In the genomic region with DNA sequence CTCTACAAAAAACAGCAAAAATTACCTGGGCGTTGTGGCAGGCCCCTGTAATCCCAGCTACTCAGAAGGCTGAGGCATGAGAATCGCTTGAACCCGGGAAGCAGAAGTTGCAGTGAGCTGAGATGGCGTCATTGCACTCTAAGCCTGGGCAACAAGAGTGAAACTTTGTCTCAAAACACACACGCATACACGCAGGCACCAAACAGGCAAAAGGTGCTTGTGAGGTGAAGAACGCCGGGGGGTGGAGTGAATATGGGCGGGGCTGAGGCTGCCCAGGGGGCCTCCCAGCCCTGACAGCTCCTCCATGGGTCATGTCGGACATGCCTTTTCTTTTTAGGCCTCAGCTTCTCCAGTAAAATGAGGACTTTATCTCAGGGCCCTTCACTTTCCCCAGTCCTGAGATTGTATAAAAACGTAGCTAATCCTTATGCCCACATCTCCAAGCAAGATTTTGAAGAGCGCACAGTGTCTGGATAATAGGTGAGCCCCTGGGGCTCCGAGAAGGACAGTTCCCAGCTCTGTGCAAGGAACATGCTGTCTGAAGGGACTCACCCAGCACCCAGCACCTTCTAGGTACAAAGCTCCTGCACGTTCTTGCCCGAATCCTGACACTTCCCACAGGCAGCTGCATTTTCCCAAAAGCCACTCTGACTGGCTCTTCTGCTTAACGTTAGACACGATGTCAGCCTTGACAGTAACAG, we compare ENCODE assay signal across 17 cellular contexts.
DNase-seq lines count a peak whose midpoint lies in the region; ATAC-seq and TF ChIP-seq lines count a peak whose summit lies in the region.
"Had no signal": no experiment of that assay in that cellular context is flagged by ENCODE, and none has a peak within 500 bp of the region (broad histone marks: within the 10 kb centered on the region; RNA-seq: fewer than 3 reads in every experiment).

No MANE protein-coding gene starts in this region.

- intact Hi-C loops in aorta (cut with DNase I) = no loop called here

- H3K27me3 ChIP-seq in cardiac muscle cell = no peaks in the 10 kb centered on the region
- H3K27me3 ChIP-seq in right atrium auricular region = no peaks in the 10 kb centered on the region
- no peaks in the 10 kb centered on the region for H3K27me3 ChIP-seq in endodermal cell (ENCODE audit: control insufficient read depth, insufficient read depth, low read length, poor library complexity, severe bottlenecking)
- H3K27me3 ChIP-seq in aorta (ENCODE audit: control insufficient read depth in 1 of 2, insufficient read depth in 2 of 2, low read length in 1 of 2) = no peaks in the 10 kb centered on the region

- H3K9me3 Mint-ChIP-seq in endodermal cell (no peaks in the 10 kb centered on the region), nephron (no peaks in the 10 kb centered on the region)
- H3K9me3 Mint-ChIP-seq: CD4-positive, alpha-beta memory T cell had no signal

- peak overlapping the region; percentile 82 for H3K27ac ChIP-seq in cardiac muscle cell
- no peak overlapping the region for H3K27ac ChIP-seq in right atrium auricular region
- peak overlapping the region; percentile 8 for H3K27ac ChIP-seq in endodermal cell (ENCODE audit: low read depth, low read length)
- no peak overlapping the region for H3K27ac ChIP-seq in aorta (ENCODE audit: low read depth in 1 of 2, low read length in 2 of 2)

- ATAC-seq in aorta (ENCODE audit: low FRiP score) = no peak
- ATAC-seq in GM19455 (IDR thresholded peaks at IDR 0.05; ENCODE audit: unreplicated experiment) = no peak
- ATAC-seq in GM21825 (IDR thresholded peaks at IDR 0.05; ENCODE audit: unreplicated experiment) = no peak

- no peak for DNase-seq in cardiac muscle cell (ENCODE audit: low read depth in 1 of 2, low spot score in 1 of 2)
- no peak for DNase-seq in right atrium auricular region (ENCODE audit: low spot score)
- peak; percentile 49 for DNase-seq in endodermal cell
- DNase-seq in aorta = peak; percentile 11 to 46
- no peak for DNase-seq in LoVo (ENCODE audit: low spot score)
- DNase-seq: AML-193; CD4-positive, alpha-beta memory T cell; EL; KBM-7; NCI-H1092; NCI-H1694; NCI-H2107; NCI-H226; NCI-H526 had no signal

- H3K4me3 ChIP-seq in cardiac muscle cell (no peak overlapping the region), right atrium auricular region (no peak overlapping the region), endodermal cell (ENCODE audit: low read length) (no peak overlapping the region), aorta (ENCODE audit: low read length in 2 of 2) (no peak overlapping the region)

- H3K27me3 Mint-ChIP-seq in endodermal cell (ENCODE audit: insufficient read depth) (no peaks in the 10 kb centered on the region), nephron (ENCODE audit: low read depth) (peaks cover 17% of the 10 kb centered on the region)

- no peak overlapping the region for H3K27ac Mint-ChIP-seq in endodermal cell
- peak overlapping the region; percentile 40 to 58 (median 58) for H3K27ac Mint-ChIP-seq in nephron
- H3K27ac Mint-ChIP-seq: CD4-positive, alpha-beta memory T cell had no signal

- H3K36me3 Mint-ChIP-seq in endodermal cell (ENCODE audit: low read depth) = no peaks in the 10 kb centered on the region
- H3K36me3 Mint-ChIP-seq in nephron (ENCODE audit: low read depth) = no peaks in the 10 kb centered on the region
- H3K36me3 Mint-ChIP-seq: CD4-positive, alpha-beta memory T cell had no signal

- H3K4me3 Mint-ChIP-seq in endodermal cell (no peak overlapping the region), nephron (no peak overlapping the region)
- H3K4me3 Mint-ChIP-seq: CD4-positive, alpha-beta memory T cell had no signal

- H3K9me3 ChIP-seq in cardiac muscle cell (ENCODE audit: low read depth) (no peaks in the 10 kb centered on the region), right atrium auricular region (no peaks in the 10 kb centered on the region), endodermal cell (ENCODE audit: control insufficient read depth, low read length) (no peaks in the 10 kb centered on the region), aorta (ENCODE audit: control insufficient read depth, low read length) (no peaks in the 10 kb centered on the region)

- H3K9ac ChIP-seq in endodermal cell (ENCODE audit: extremely low read depth, low read length, poor library complexity, severe bottlenecking) = no peak overlapping the region

- no peaks in the 10 kb centered on the region for H3K36me3 ChIP-seq in cardiac muscle cell
- no peaks in the 10 kb centered on the region for H3K36me3 ChIP-seq in right atrium auricular region
- no peaks in the 10 kb centered on the region for H3K36me3 ChIP-seq in endodermal cell (ENCODE audit: control insufficient read depth, insufficient read depth, low read length)
- H3K36me3 ChIP-seq in aorta (ENCODE audit: control insufficient read depth in 1 of 2, insufficient read depth in 2 of 2, low read length in 1 of 2) = no peaks in the 10 kb centered on the region

- no peak for TF ChIP-seq CTCF in cardiac muscle cell (IDR thresholded peaks at IDR 0.05; ENCODE audit: low read depth, low read length)
- TF ChIP-seq CTCF in right atrium auricular region (IDR thresholded peaks at IDR 0.05) = no peak
- no peak for TF ChIP-seq CTCF in endodermal cell (conservative IDR thresholded peaks at IDR 0.05)
- no peak for TF ChIP-seq CTCF in nephron (IDR thresholded peaks at IDR 0.05; ENCODE audit: unreplicated experiment in 3 of 3)

- 81 to 82% methylated on average over 16 to 17 of the region's 17 CpGs for WGBS in endodermal cell (ENCODE audit: insufficient coverage in 1 of 2, insufficient read length in 1 of 2), 2 experiments
- 85% methylated on average over 17 of the region's 17 CpGs for WGBS in aorta, 2 donors

- peaks cover 40% of the 10 kb centered on the region for H3K4me1 Mint-ChIP-seq in endodermal cell
- peaks cover 37% of the 10 kb centered on the region for H3K4me1 Mint-ChIP-seq in nephron

- H3K4me1 ChIP-seq in cardiac muscle cell (ENCODE audit: low read depth) = peaks cover 38% of the 10 kb centered on the region
- H3K4me1 ChIP-seq in right atrium auricular region = peaks cover 0 to 3% of the 10 kb centered on the region in 2 donors
- peaks cover 6% of the 10 kb centered on the region for H3K4me1 ChIP-seq in endodermal cell (ENCODE audit: control insufficient read depth, insufficient read depth, low read length)
- no peaks in the 10 kb centered on the region for H3K4me1 ChIP-seq in aorta (ENCODE audit: control insufficient read depth in 1 of 2, insufficient read depth in 2 of 2, low read length in 2 of 2)

Comparison
In these comparisons a context has a peak if more than half of its experiments do, and no peak if none do; other contexts are left out.
1. H3K27ac ChIP-seq: peak in cardiac muscle cell (single experiment) and endodermal cell (single experiment); none in right atrium auricular region (0 of 2) and aorta (0 of 2).
2. DNase-seq: peak in endodermal cell (single experiment) and aorta (2 of 2); none in cardiac muscle cell (0 of 2), right atrium auricular region (single experiment) and LoVo (single experiment).